Comparison of ENCODE assay signal across 15 cellular contexts in genomic region chr7:155306677-155307470, GRCh38. TPM values are rescaled to one million over a fixed set of nuclear protein-coding genes. Genes with fewer than 3 reads are reported as not detected.
A peak's percentile ranks its signal among the peaks of the same experiment; 100 is the strongest.
DNase-seq lines count a peak whose midpoint lies in the region; ATAC-seq and TF ChIP-seq lines count a peak whose summit lies in the region.
"Had no signal": no experiment of that assay in that cellular context is flagged by ENCODE, and none has a peak within 500 bp of the region (broad histone marks: within the 10 kb centered on the region; RNA-seq: fewer than 3 reads in every experiment).

No MANE protein-coding gene starts in this region.

- no peak overlapping the region for H3K4me3 Mint-ChIP-seq in activated naive CD8-positive, alpha-beta T cell treated with anti-CD3 and anti-CD28 coated beads, Interleukin-2, amount 50 U/mL, for 24 hours
- no peak overlapping the region for H3K4me3 Mint-ChIP-seq in activated naive CD8-positive, alpha-beta T cell treated with anti-CD3 and anti-CD28 coated beads for 36 hours
- peak overlapping the region; percentile 10 to 35 for H3K4me3 Mint-ChIP-seq in stimulated activated naive B cell treated with anti-CD40 and anti-IgM and Interleukin-4, amounts not matched to agents 10 μg/mL and 1 μg/mL and 100 μg/mL, for 72 hours
- no peak overlapping the region for H3K4me3 Mint-ChIP-seq in progenitor cell of endocrine pancreas (ENCODE audit: low read depth)
- H3K4me3 Mint-ChIP-seq: T-cell had no signal

- peaks cover 65% of the 10 kb centered on the region for H3K36me3 Mint-ChIP-seq in activated naive CD8-positive, alpha-beta T cell treated with anti-CD3 and anti-CD28 coated beads, Interleukin-2, amount 50 U/mL, for 24 hours (ENCODE audit: low read depth)
- peaks cover 31% of the 10 kb centered on the region for H3K36me3 Mint-ChIP-seq in activated naive CD8-positive, alpha-beta T cell treated with anti-CD3 and anti-CD28 coated beads for 36 hours
- H3K36me3 Mint-ChIP-seq in stimulated activated naive B cell treated with anti-CD40 and anti-IgM and Interleukin-4, amounts not matched to agents 10 μg/mL and 1 μg/mL and 100 μg/mL, for 72 hours, result peaks cover 48 to 49% of the 10 kb centered on the region in 2 donors
- peaks cover 26% of the 10 kb centered on the region for H3K36me3 Mint-ChIP-seq in progenitor cell of endocrine pancreas (ENCODE audit: insufficient read depth)

- H4K20me1 ChIP-seq in PC-3 (ENCODE audit: low read length), result 0 out of 2 replicates have a peak, but pooled peaks cover 5% of the 10 kb centered on the region

- peaks cover 57% of the 10 kb centered on the region for H3K36me3 ChIP-seq in PC-3 (ENCODE audit: low read depth, low read length)

- H3K27ac Mint-ChIP-seq in activated naive CD8-positive, alpha-beta T cell treated with anti-CD3 and anti-CD28 coated beads, Interleukin-2, amount 50 U/mL, for 24 hours, result no peak overlapping the region
- H3K27ac Mint-ChIP-seq in activated naive CD8-positive, alpha-beta T cell treated with anti-CD3 and anti-CD28 coated beads for 36 hours, result no peak overlapping the region
- peak overlapping the region; percentile 20 for H3K27ac Mint-ChIP-seq in stimulated activated naive B cell treated with anti-CD40 and anti-IgM and Interleukin-4, amounts not matched to agents 10 μg/mL and 1 μg/mL and 100 μg/mL, for 72 hours
- no peak overlapping the region for H3K27ac Mint-ChIP-seq in progenitor cell of endocrine pancreas
- H3K27ac Mint-ChIP-seq: T-cell had no signal

- H3K9me3 ChIP-seq in PC-3 (ENCODE audit: low read length), result no peaks in the 10 kb centered on the region

- DNase-seq in activated naive CD8-positive, alpha-beta T cell treated with anti-CD3 and anti-CD28 coated beads, Interleukin-2, amount 50 U/mL, for 24 hours, result no peak
- DNase-seq in activated naive CD8-positive, alpha-beta T cell treated with anti-CD3 and anti-CD28 coated beads for 36 hours, result no peak
- DNase-seq in PC-3 (peak; percentile 86), sciatic nerve (ENCODE audit: low spot score) (no peak), progenitor cell of endocrine pancreas (ENCODE audit: low spot score, unreplicated experiment) (no peak)
- peak; percentile 18 for DNase-seq in stimulated activated naive B cell treated with anti-CD40 and anti-IgM and Interleukin-4, amounts not matched to agents 10 μg/mL and 1 μg/mL and 100 μg/mL, for 72 hours
- no peak for DNase-seq in stimulated activated CD4-positive, alpha-beta T cell treated with anti-CD3 and anti-CD28 coated beads, Interleukin-2, amount 100 ng/mL, for 24 hours
- DNase-seq: activated CD4-positive, alpha-beta T cell treated with anti-CD3 and anti-CD28 coated beads for 4 hours; activated gamma-delta T cell; head of caudate nucleus; left colon; NCI-H1092; NCI-H345; T-cell had no signal

- ATAC-seq in activated naive CD8-positive, alpha-beta T cell treated with anti-CD3 and anti-CD28 coated beads, Interleukin-2, amount 50 U/mL, for 24 hours, result peak; percentile 59
- ATAC-seq in PC-3 (peak; percentile 97), esophagus mucosa (peak; percentile 92), sciatic nerve (no peak)
- ATAC-seq in stimulated activated naive B cell treated with anti-CD40 and anti-IgM and Interleukin-4, amounts not matched to agents 10 μg/mL and 1 μg/mL and 100 μg/mL, for 72 hours (replicated peaks), result peak; percentile 98
- ATAC-seq: left colon, T-cell had no signal

- no peaks in the 10 kb centered on the region for H3F3A ChIP-seq in PC-3 (ENCODE audit: low read length, unreplicated experiment)

- CTCF ChIA-PET in PC-3 (lab: Charles Lee), result no interaction called here

- H3K4me1 Mint-ChIP-seq in activated naive CD8-positive, alpha-beta T cell treated with anti-CD3 and anti-CD28 coated beads, Interleukin-2, amount 50 U/mL, for 24 hours, result peaks cover 23% of the 10 kb centered on the region
- H3K4me1 Mint-ChIP-seq in activated naive CD8-positive, alpha-beta T cell treated with anti-CD3 and anti-CD28 coated beads for 36 hours, result peaks cover 7% of the 10 kb centered on the region
- peaks cover 15 to 39% of the 10 kb centered on the region in 2 donors for H3K4me1 Mint-ChIP-seq in stimulated activated naive B cell treated with anti-CD40 and anti-IgM and Interleukin-4, amounts not matched to agents 10 μg/mL and 1 μg/mL and 100 μg/mL, for 72 hours
- H3K4me1 Mint-ChIP-seq in progenitor cell of endocrine pancreas (ENCODE audit: low read depth), result no peaks in the 10 kb centered on the region

- TF ChIP-seq CTCF in PC-3 (conservative IDR thresholded peaks at IDR 0.05; ENCODE audit: low read depth, low read length), result no peak
- TF ChIP-seq CTCF in progenitor cell of endocrine pancreas (IDR thresholded peaks at IDR 0.05; ENCODE audit: unreplicated experiment), result no peak

- intact Hi-C loops in PC-3 (cut with micrococcal nuclease), result no loop called here
- intact Hi-C loops in sciatic nerve (cut with DNase I), result no loop called here

- H3K9ac ChIP-seq in PC-3 (ENCODE audit: low read length), result no peak overlapping the region

- H3K9me3 Mint-ChIP-seq in activated naive CD8-positive, alpha-beta T cell treated with anti-CD3 and anti-CD28 coated beads, Interleukin-2, amount 50 U/mL, for 24 hours, result no peaks in the 10 kb centered on the region
- no peaks in the 10 kb centered on the region for H3K9me3 Mint-ChIP-seq in activated naive CD8-positive, alpha-beta T cell treated with anti-CD3 and anti-CD28 coated beads for 36 hours
- H3K9me3 Mint-ChIP-seq in stimulated activated naive B cell treated with anti-CD40 and anti-IgM and Interleukin-4, amounts not matched to agents 10 μg/mL and 1 μg/mL and 100 μg/mL, for 72 hours, result no peaks in the 10 kb centered on the region
- no peaks in the 10 kb centered on the region for H3K9me3 Mint-ChIP-seq in progenitor cell of endocrine pancreas (ENCODE audit: low read depth)
- H3K9me3 Mint-ChIP-seq: T-cell had no signal

- no peaks in the 10 kb centered on the region for H3K27me3 Mint-ChIP-seq in activated naive CD8-positive, alpha-beta T cell treated with anti-CD3 and anti-CD28 coated beads, Interleukin-2, amount 50 U/mL, for 24 hours
- no peaks in the 10 kb centered on the region for H3K27me3 Mint-ChIP-seq in activated naive CD8-positive, alpha-beta T cell treated with anti-CD3 and anti-CD28 coated beads for 36 hours
- no peaks in the 10 kb centered on the region for H3K27me3 Mint-ChIP-seq in stimulated activated naive B cell treated with anti-CD40 and anti-IgM and Interleukin-4, amounts not matched to agents 10 μg/mL and 1 μg/mL and 100 μg/mL, for 72 hours
- no peaks in the 10 kb centered on the region for H3K27me3 Mint-ChIP-seq in progenitor cell of endocrine pancreas
- H3K27me3 Mint-ChIP-seq: T-cell had no signal

- no peaks in the 10 kb centered on the region for H3K79me2 ChIP-seq in PC-3 (ENCODE audit: low read length)

- no peak overlapping the region for H2AFZ ChIP-seq in PC-3 (ENCODE audit: low read length)

- H3K9me2 ChIP-seq in PC-3 (replicated peaks; ENCODE audit: low read length), result no peaks in the 10 kb centered on the region

- POLR2A ChIA-PET in PC-3 (lab: Charles Lee; ENCODE audit: unreplicated experiment), result no interaction called here

- H3K27me3 ChIP-seq in PC-3 (ENCODE audit: low read length), result no peaks in the 10 kb centered on the region

- H3K4me3 ChIP-seq in PC-3 (ENCODE audit: low read length), result no peak overlapping the region

- H3K4me1 ChIP-seq in PC-3 (ENCODE audit: insufficient read depth, low read length), result peaks cover 22% of the 10 kb centered on the region

- H3K4me2 ChIP-seq in PC-3 (ENCODE audit: low read length), result peak overlapping the region; percentile 43

- no TSS peak for BruUV-seq in PC-3 (replicated peaks; lab: Mats Ljungman, UMichigan)

- peak overlapping the region; percentile 43 for H3K27ac ChIP-seq in PC-3 (ENCODE audit: low read length)

RNA-seq across cellular contexts. Expression of gene INSIG1, which starts 9.2 kb away (rescaled TPM):
- total RNA-seq in activated naive CD8-positive, alpha-beta T cell treated with anti-CD3 and anti-CD28 coated beads for 36 hours, result 10 to 100 TPM; 52.5 to 53.4 TPM
- 83.3 and 101 TPM in 2 replicates for total RNA-seq in PC-3 (2014; rRNA removed)
- total RNA-seq in esophagus mucosa, result 53.5 TPM
- total RNA-seq in sciatic nerve, result 116 TPM
- 28.9 and 31.8 TPM in 2 replicates for total RNA-seq in progenitor cell of endocrine pancreas

Comparison
In these comparisons a context has a peak if more than half of its experiments do, and no peak if none do; other contexts are left out.
1. DNase-seq: peak in PC-3 (single experiment) and stimulated activated naive B cell treated with anti-CD40 and anti-IgM and Interleukin-4, amounts not matched to agents 10 μg/mL and 1 μg/mL and 100 μg/mL, for 72 hours (single experiment); none in activated naive CD8-positive, alpha-beta T cell treated with anti-CD3 and anti-CD28 coated beads, Interleukin-2, amount 50 U/mL, for 24 hours (single experiment), activated naive CD8-positive, alpha-beta T cell treated with anti-CD3 and anti-CD28 coated beads for 36 hours (single experiment), stimulated activated CD4-positive, alpha-beta T cell treated with anti-CD3 and anti-CD28 coated beads, Interleukin-2, amount 100 ng/mL, for 24 hours (0 of 2), sciatic nerve (single experiment) and progenitor cell of endocrine pancreas (single experiment).
2. H3K4me3 Mint-ChIP-seq: peak in stimulated activated naive B cell treated with anti-CD40 and anti-IgM and Interleukin-4, amounts not matched to agents 10 μg/mL and 1 μg/mL and 100 μg/mL, for 72 hours (2 of 2); none in activated naive CD8-positive, alpha-beta T cell treated with anti-CD3 and anti-CD28 coated beads, Interleukin-2, amount 50 U/mL, for 24 hours (single experiment), activated naive CD8-positive, alpha-beta T cell treated with anti-CD3 and anti-CD28 coated beads for 36 hours (single experiment) and progenitor cell of endocrine pancreas (single experiment).